ENCODE assay signal across 30 cellular contexts in the genomic region with DNA sequence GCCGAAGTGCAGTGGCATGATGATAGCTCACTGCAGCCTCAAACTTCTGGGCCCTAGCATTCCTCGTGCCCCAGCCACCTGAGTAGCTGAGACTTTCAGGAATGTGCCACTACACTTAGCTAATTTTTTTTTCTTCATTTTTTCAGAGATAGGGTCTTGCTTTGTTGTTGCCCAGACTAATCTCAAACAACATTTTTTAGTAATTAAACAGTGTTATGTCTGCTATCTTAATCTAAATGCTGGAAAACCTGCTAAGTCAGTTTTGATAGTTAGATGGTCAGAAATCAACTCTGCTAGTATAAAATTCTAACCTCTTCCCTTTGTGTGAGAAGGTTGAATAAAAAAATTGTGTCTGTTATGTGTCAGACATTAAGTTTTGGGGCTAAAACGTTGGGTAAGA. TPM values are rescaled to one million over a fixed set of nuclear protein-coding genes. Genes with fewer than 3 reads are reported as not detected.
A peak's percentile ranks its signal among the peaks of the same experiment; 100 is the strongest.
DNase-seq lines count a peak whose midpoint lies in the region; ATAC-seq, FAIRE-seq and TF ChIP-seq lines count a peak whose summit lies in the region.
"Had no signal": no experiment of that assay in that cellular context is flagged by ENCODE, and none has a peak within 500 bp of the region (broad histone marks: within the 10 kb centered on the region; RNA-seq: fewer than 3 reads in every experiment).

No MANE protein-coding gene starts in this region.

- intact Hi-C loops in activated CD4-positive, alpha-beta T cell treated with anti-CD3 and anti-CD28 coated beads for 36 hours (cut with DNase I, micrococcal nuclease): no loop called here
- intact Hi-C loops in activated CD4-positive, alpha-beta T cell treated with anti-CD3 and anti-CD28 coated beads, Interleukin-2, amount 10 ng/mL, durations not matched to agents 24 days and 14 days (cut with micrococcal nuclease): no loop called here
- intact Hi-C loops in GM12878 (cut with micrococcal nuclease; ENCODE audit: unreplicated experiment): no loop called here

- no peak for FAIRE-seq in GM12878 (lab: Jason Lieb, UNC)
- FAIRE-seq: astrocyte had no signal

- H3K9me3 Mint-ChIP-seq in activated CD4-positive, alpha-beta T cell treated with anti-CD3 and anti-CD28 coated beads for 36 hours (ENCODE audit: low read depth): no peaks in the 10 kb centered on the region
- no peaks in the 10 kb centered on the region for H3K9me3 Mint-ChIP-seq in activated CD4-positive, alpha-beta T cell treated with anti-CD3 and anti-CD28 coated beads, Interleukin-2, amount 10 ng/mL, durations not matched to agents 24 days and 14 days
- no peaks in the 10 kb centered on the region for H3K9me3 Mint-ChIP-seq in CD8-positive, alpha-beta memory T cell
- H3K9me3 Mint-ChIP-seq: activated CD4-positive, alpha-beta T cell treated with anti-CD3 and anti-CD28 coated beads, Interleukin-2, amount 10 ng/mL, durations not matched to agents 7 days and 5 days; activated naive CD8-positive, alpha-beta T cell treated with anti-CD3 and anti-CD28 coated beads for 36 hours; H9; IgD-negative memory B cell; naive B cell; type B pancreatic cell had no signal

- no peak for ATAC-seq in activated CD4-positive, alpha-beta T cell treated with anti-CD3 and anti-CD28 coated beads for 36 hours
- no peak for ATAC-seq in GM12878
- ATAC-seq: gastroesophageal sphincter, left lobe of liver had no signal

- H3K27ac Mint-ChIP-seq in activated CD4-positive, alpha-beta T cell treated with anti-CD3 and anti-CD28 coated beads for 36 hours: peak overlapping the region; percentile 19
- H3K27ac Mint-ChIP-seq in activated CD4-positive, alpha-beta T cell treated with anti-CD3 and anti-CD28 coated beads, Interleukin-2, amount 10 ng/mL, durations not matched to agents 24 days and 14 days: no peak overlapping the region
- H3K27ac Mint-ChIP-seq in CD8-positive, alpha-beta memory T cell: peak overlapping the region in 2 of 8 donors; percentile 47 to 51
- H3K27ac Mint-ChIP-seq: activated CD4-positive, alpha-beta T cell treated with anti-CD3 and anti-CD28 coated beads, Interleukin-2, amount 10 ng/mL, durations not matched to agents 7 days and 5 days; activated naive CD8-positive, alpha-beta T cell treated with anti-CD3 and anti-CD28 coated beads for 36 hours; H9; type B pancreatic cell had no signal

- H3K4me3 Mint-ChIP-seq in activated CD4-positive, alpha-beta T cell treated with anti-CD3 and anti-CD28 coated beads for 36 hours: no peak overlapping the region
- no peak overlapping the region for H3K4me3 Mint-ChIP-seq in activated CD4-positive, alpha-beta T cell treated with anti-CD3 and anti-CD28 coated beads, Interleukin-2, amount 10 ng/mL, durations not matched to agents 24 days and 14 days
- peak overlapping the region in 4 of 7 donors; percentile 17 to 38 (median 24) for H3K4me3 Mint-ChIP-seq in CD8-positive, alpha-beta memory T cell
- H3K4me3 Mint-ChIP-seq: activated CD4-positive, alpha-beta T cell treated with anti-CD3 and anti-CD28 coated beads, Interleukin-2, amount 10 ng/mL, durations not matched to agents 7 days and 5 days; activated naive CD8-positive, alpha-beta T cell treated with anti-CD3 and anti-CD28 coated beads for 36 hours; H9; type B pancreatic cell had no signal

- no peaks in the 10 kb centered on the region for H3K9me3 ChIP-seq in CD8-positive, alpha-beta memory T cell (ENCODE audit: low read length)
- no peaks in the 10 kb centered on the region for H3K9me3 ChIP-seq in GM12878 (replicated peaks; ENCODE audit: control insufficient read depth, insufficient read depth, low read length)
- H3K9me3 ChIP-seq in parathyroid adenoma (ENCODE audit: control insufficient read depth, low read length): no peaks in the 10 kb centered on the region
- H3K9me3 ChIP-seq: gastroesophageal sphincter had no signal

- peaks cover 25% of the 10 kb centered on the region for H3K36me3 Mint-ChIP-seq in activated CD4-positive, alpha-beta T cell treated with anti-CD3 and anti-CD28 coated beads for 36 hours (ENCODE audit: low read depth)
- peaks cover 25% of the 10 kb centered on the region for H3K36me3 Mint-ChIP-seq in activated CD4-positive, alpha-beta T cell treated with anti-CD3 and anti-CD28 coated beads, Interleukin-2, amount 10 ng/mL, durations not matched to agents 24 days and 14 days (ENCODE audit: low read depth)
- peaks cover 0 to 31% (median 3%) of the 10 kb centered on the region in 3 donors for H3K36me3 Mint-ChIP-seq in CD8-positive, alpha-beta memory T cell

- peak overlapping the region; percentile 16 for H3K27ac ChIP-seq in CD8-positive, alpha-beta memory T cell (ENCODE audit: low read depth, low read length)
- H3K27ac ChIP-seq in GM12878 (ENCODE audit: control insufficient read depth, insufficient read depth) (no peak overlapping the region; the same call in 1 of the 2 replicates), parathyroid adenoma (no peak overlapping the region)
- H3K27ac ChIP-seq: 22Rv1, gastroesophageal sphincter, skin epidermis, WERI-Rb-1 had no signal

- H3K27me3 ChIP-seq in CD8-positive, alpha-beta memory T cell (ENCODE audit: insufficient read depth, low read length, poor library complexity, severe bottlenecking): no peaks in the 10 kb centered on the region
- no peaks in the 10 kb centered on the region for H3K27me3 ChIP-seq in GM12878 (replicated peaks in 1 of 2; ENCODE audit: control insufficient read depth in 2 of 2, insufficient read depth in 2 of 2, low read length in 1 of 2)
- H3K27me3 ChIP-seq in parathyroid adenoma (ENCODE audit: control insufficient read depth, insufficient read depth, low read length): no peaks in the 10 kb centered on the region
- H3K27me3 ChIP-seq: gastroesophageal sphincter had no signal

- TF ChIP-seq CTCF in GM12878 (IDR thresholded peaks at IDR 0.05 in 2 of 3, conservative IDR thresholded peaks at IDR 0.05 in 1 of 3; ENCODE audit: control insufficient read depth in 2 of 3, extremely low read depth in 1 of 3, insufficient read depth in 1 of 3, low read depth in 3 of 3, low read length in 3 of 3) (no peak), parathyroid adenoma (IDR thresholded peaks at IDR 0.05) (no peak)

- TF ChIP-seq POLR2A in GM12878 (IDR thresholded peaks at IDR 0.05; ENCODE audit: low read depth, low read length): no peak

- no peak overlapping the region for H3K4me3 ChIP-seq in CD8-positive, alpha-beta memory T cell (ENCODE audit: low read length)
- H3K4me3 ChIP-seq in GM12878 (0 out of 2 replicates have a peak overlapping the region, but pooled peaks have one; percentile 22), parathyroid adenoma (ENCODE audit: low read depth, low read length) (no peak overlapping the region)
- H3K4me3 ChIP-seq: gastroesophageal sphincter, skin epidermis had no signal

- H2AFZ ChIP-seq in GM12878 (ENCODE audit: control insufficient read depth, low read depth, low read length) (no peak overlapping the region), parathyroid adenoma (no peak overlapping the region)

- no TSS peak for BruUV-seq in GM12878 (replicated peaks; lab: Mats Ljungman, UMichigan)

- RAD21 ChIA-PET in GM12878 (lab: Charles Lee; ENCODE audit: unreplicated experiment): interaction anchor here (0.8 to 3.3 kb wide), 4 partner anchors 10 to 41 kb away, joined by 3 to 8 read pairs (median 4); a partner anchor contains a TSS

- no peak for TF ChIP-seq EP300 in GM12878 (IDR thresholded peaks at IDR 0.05; ENCODE audit: borderline replicate concordance in 1 of 2, control insufficient read depth in 1 of 2, low read depth in 2 of 2, low read length in 2 of 2)

- in situ Hi-C loops in GM12878 (cut with MboI): no loop called here

- SMC1A ChIA-PET in GM12878 (lab: Charles Lee; ENCODE audit: uncharacterized antibody, unreplicated experiment): interaction anchor here (1.0 to 3.2 kb wide), 5 partner anchors 10 to 359 kb away, joined by 3 to 17 read pairs (median 5); no protein-coding TSS in a partner anchor

- peaks cover 57% of the 10 kb centered on the region for H3K4me1 Mint-ChIP-seq in activated CD4-positive, alpha-beta T cell treated with anti-CD3 and anti-CD28 coated beads for 36 hours
- H3K4me1 Mint-ChIP-seq in activated CD4-positive, alpha-beta T cell treated with anti-CD3 and anti-CD28 coated beads, Interleukin-2, amount 10 ng/mL, durations not matched to agents 24 days and 14 days: peaks cover 33% of the 10 kb centered on the region
- H3K4me1 Mint-ChIP-seq in CD8-positive, alpha-beta memory T cell: peaks cover 65 to 85% (median 77%) of the 10 kb centered on the region in 3 donors

- H3K4me1 ChIP-seq in CD8-positive, alpha-beta memory T cell (ENCODE audit: insufficient read depth, low read length): peaks cover 52% of the 10 kb centered on the region
- peaks cover 10% of the 10 kb centered on the region; the same call in 1 of the 2 replicates for H3K4me1 ChIP-seq in GM12878 (ENCODE audit: control insufficient read depth, insufficient read depth, low read length)
- peaks cover 17% of the 10 kb centered on the region for H3K4me1 ChIP-seq in parathyroid adenoma

- TF ChIP-seq RAD21 in GM12878 (IDR thresholded peaks at IDR 0.05; ENCODE audit: insufficient read depth, low read depth, low read length): no peak

- H3K36me3 ChIP-seq in CD8-positive, alpha-beta memory T cell (ENCODE audit: insufficient read depth, low read length): peaks cover 12% of the 10 kb centered on the region
- peaks cover 5 to 7% of the 10 kb centered on the region in 2 experiments; a peak in 3 of 4 replicates for H3K36me3 ChIP-seq in GM12878 (ENCODE audit: control insufficient read depth in 2 of 2, insufficient read depth in 2 of 2, low read length in 1 of 2)
- H3K36me3 ChIP-seq in parathyroid adenoma (ENCODE audit: control insufficient read depth, insufficient read depth, low read length): no peaks in the 10 kb centered on the region

- no peak for DNase-seq in activated CD4-positive, alpha-beta T cell treated with anti-CD3 and anti-CD28 coated beads for 36 hours
- DNase-seq in activated CD4-positive, alpha-beta T cell treated with anti-CD3 and anti-CD28 coated beads, Interleukin-2, amount 10 ng/mL, durations not matched to agents 24 days and 14 days: no peak
- no peak for DNase-seq in CD8-positive, alpha-beta memory T cell
- DNase-seq in GM12878 (ENCODE audit: low read depth, low spot score) (no peak), hippocampal formation (lab: John Stamatoyannopoulos, UW) (no peak), AG20443 (ENCODE audit: low spot score) (no peak), LoVo (ENCODE audit: low spot score) (no peak)
- DNase-seq: activated CD4-positive, alpha-beta T cell treated with anti-CD3 and anti-CD28 coated beads, Interleukin-2, amount 10 ng/mL, durations not matched to agents 7 days and 5 days; activated CD8-positive, alpha-beta memory T cell treated with anti-CD3 and anti-CD28 coated beads, Interleukin-2, amount 50 U/mL, for 4 hours; activated effector memory CD4-positive, alpha-beta T cell treated with Interleukin-2 at 50 U/mL for 16 hours; activated naive CD8-positive, alpha-beta T cell treated with anti-CD3 and anti-CD28 coated beads for 36 hours; caudate nucleus; GDM1; H9; hypothalamus; naive B cell; NCI-H1105 treated with DMSO at 0.1 percent for 48 hours; NCI-H2029; NCI-H526; SHP77; T1000; WERI-Rb-1 had no signal

- H3K9ac ChIP-seq in GM12878 (ENCODE audit: control insufficient read depth, insufficient read depth, low read length) (no peak overlapping the region), parathyroid adenoma (no peak overlapping the region)

- H3K4me2 ChIP-seq in GM12878 (ENCODE audit: control insufficient read depth, insufficient read depth): no peak overlapping the region
- peak overlapping the region; percentile 35 for H3K4me2 ChIP-seq in parathyroid adenoma (ENCODE audit: low read length)

- CTCF ChIA-PET in activated CD4-positive, alpha-beta T cell treated with anti-CD3 and anti-CD28 coated beads for 36 hours (lab: Charles Lee): interaction anchor here (1.8 kb wide), 1 partner anchor 9 kb away, joined by 6 read pairs; no protein-coding TSS in a partner anchor
- CTCF ChIA-PET in CD8-positive, alpha-beta memory T cell (lab: Charles Lee): no interaction called here
- CTCF ChIA-PET in GM12878 (lab: Yijun Ruan, JAX): interaction anchor here (1.0 to 1.7 kb wide), 4 partner anchors 9 to 41 kb away, joined by 3 to 6 read pairs (median 4); no protein-coding TSS in a partner anchor

- POLR2A ChIA-PET in activated CD4-positive, alpha-beta T cell treated with anti-CD3 and anti-CD28 coated beads for 36 hours (lab: Charles Lee): no interaction called here
- POLR2A ChIA-PET in CD8-positive, alpha-beta memory T cell (lab: Charles Lee): no interaction called here
- POLR2A ChIA-PET in GM12878 (lab: Charles Lee): interaction anchor here (1.7 kb wide), 1 partner anchor 10 kb away, joined by 8 read pairs; no protein-coding TSS in a partner anchor

- 49% methylated on average over 3 of the region's 3 CpGs for WGBS in GM12878 (ENCODE audit: insufficient coverage, insufficient replicate concordance, low lambda C conversion rate, missing lambda C conversion rate)

- H3K79me2 ChIP-seq in GM12878 (ENCODE audit: control insufficient read depth, insufficient read depth, low read length) (peaks cover 91% of the 10 kb centered on the region), parathyroid adenoma (peaks cover 41% of the 10 kb centered on the region)

- no peaks in the 10 kb centered on the region for H3K27me3 Mint-ChIP-seq in activated CD4-positive, alpha-beta T cell treated with anti-CD3 and anti-CD28 coated beads for 36 hours
- no peaks in the 10 kb centered on the region for H3K27me3 Mint-ChIP-seq in activated CD4-positive, alpha-beta T cell treated with anti-CD3 and anti-CD28 coated beads, Interleukin-2, amount 10 ng/mL, durations not matched to agents 24 days and 14 days
- no peaks in the 10 kb centered on the region for H3K27me3 Mint-ChIP-seq in CD8-positive, alpha-beta memory T cell
- H3K27me3 Mint-ChIP-seq: activated CD4-positive, alpha-beta T cell treated with anti-CD3 and anti-CD28 coated beads, Interleukin-2, amount 10 ng/mL, durations not matched to agents 7 days and 5 days; activated naive CD8-positive, alpha-beta T cell treated with anti-CD3 and anti-CD28 coated beads for 36 hours; IgD-negative memory B cell; naive B cell; type B pancreatic cell had no signal

- H4K20me1 ChIP-seq in GM12878 (ENCODE audit: control insufficient read depth, insufficient read depth): peaks cover 3% of the 10 kb centered on the region; the same call in 1 of the 2 replicates

RNA-seq across cellular contexts. Expression of a gene that starts 12.4 kb away (rescaled TPM):
- 100 to 1,000 TPM; 253 to 280 TPM for total RNA-seq in activated CD4-positive, alpha-beta T cell treated with anti-CD3 and anti-CD28 coated beads for 36 hours
- 362 and 367 TPM in 2 replicates for total RNA-seq in activated CD4-positive, alpha-beta T cell treated with anti-CD3 and anti-CD28 coated beads, Interleukin-2, amount 10 ng/mL, durations not matched to agents 24 days and 14 days
- 100 to 1,000 TPM; 371 to 377 TPM for total RNA-seq in CD8-positive, alpha-beta memory T cell
- polyA plus RNA-seq in CD8-positive, alpha-beta memory T cell: 142 TPM
- total RNA-seq in GM12878 (2013; cell fraction: nucleolus; rRNA removed): 192 and 198 TPM in 2 replicates
- total RNA-seq in GM12878 (2014; rRNA removed) (137 and 148 TPM in 2 replicates), GM12878 (2014; rRNA removed; fragmentation: Illumina TruSeq; extraction: Trizol) (182 and 190 TPM in 2 replicates), GM12878 (2021) (255 and 269 TPM in 2 replicates)
- polyA plus RNA-seq in GM12878 (2011; ENCODE audit: low read depth): 39.6 TPM
- polyA plus RNA-seq in GM12878 (2011; rRNA removed) (113 and 119 TPM in 2 replicates), GM12878 (2014; fragmentation: Illumina TruSeq; extraction: Trizol) (158 TPM in 2 replicates), GM12878 (2014; fragmentation: Nextera tagmentation; extraction: Ambion mirVana) (10 to 100 TPM; 49.7 to 52.7 TPM), GM12878 (2014; rRNA removed) (86.7 and 87.0 TPM in 2 replicates), GM12878 (2016; fragmentation: Nextera tagmentation; extraction: Ambion mirVana) (100 to 1,000 TPM; 416 to 438 TPM)
- polyA plus RNA-seq in GM12878 (2011; cell fraction: cytosol; rRNA removed): 57.4 and 66.1 TPM in 2 replicates
- 40.4 and 54.9 TPM in 2 replicates for polyA plus RNA-seq in GM12878 (2011; cell fraction: nucleus; rRNA removed)
- polyA plus RNA-seq in GM12878 (2012): 70.4 and 72.8 TPM in 2 replicates
- 140 and 194 TPM in 2 replicates for polyA minus RNA-seq in GM12878 (2011; rRNA and poly(A)+ RNA removed)
- 67.5 and 113 TPM in 2 replicates for polyA minus RNA-seq in GM12878 (2011; cell fraction: cytosol; rRNA and poly(A)+ RNA removed)
- polyA minus RNA-seq in GM12878 (2011; cell fraction: nucleus; rRNA and poly(A)+ RNA removed): 80.6 and 162 TPM in 2 replicates

RNA-seq across cellular contexts. Expression of a gene that starts 25.7 kb away (rescaled TPM):
- 10 to 100 TPM; 74.8 to 85.9 TPM for total RNA-seq in activated CD4-positive, alpha-beta T cell treated with anti-CD3 and anti-CD28 coated beads for 36 hours
- 75.6 and 78.4 TPM in 2 replicates for total RNA-seq in activated CD4-positive, alpha-beta T cell treated with anti-CD3 and anti-CD28 coated beads, Interleukin-2, amount 10 ng/mL, durations not matched to agents 24 days and 14 days
- total RNA-seq in CD8-positive, alpha-beta memory T cell: 100 to 1,000 TPM in 1 of 2 experiments, 10 to 100 TPM in 1; 91.0 to 103 TPM
- 67.7 TPM for polyA plus RNA-seq in CD8-positive, alpha-beta memory T cell
- 94.2 and 105 TPM in 2 replicates for total RNA-seq in GM12878 (2013; cell fraction: nucleolus; rRNA removed)
- 136 and 139 TPM in 2 replicates for total RNA-seq in GM12878 (2014; rRNA removed)
- total RNA-seq in GM12878 (2014; rRNA removed; fragmentation: Illumina TruSeq; extraction: Trizol): 130 and 139 TPM in 2 replicates
- total RNA-seq in GM12878 (2021): 140 and 158 TPM in 2 replicates
- polyA plus RNA-seq in GM12878 (2011; ENCODE audit: low read depth): 89.5 TPM
- polyA plus RNA-seq in GM12878 (2011; rRNA removed): 94.4 and 161 TPM in 2 replicates
- 375 and 451 TPM in 2 replicates for polyA plus RNA-seq in GM12878 (2011; cell fraction: cytosol; rRNA removed)
- 134 and 141 TPM in 2 replicates for polyA plus RNA-seq in GM12878 (2011; cell fraction: nucleus; rRNA removed)
- 153 and 189 TPM in 2 replicates for polyA plus RNA-seq in GM12878 (2012)
- polyA plus RNA-seq in GM12878 (2014; fragmentation: Illumina TruSeq; extraction: Trizol): 138 and 231 TPM in 2 replicates
- 100 to 1,000 TPM; 576 to 642 TPM for polyA plus RNA-seq in GM12878 (2014; fragmentation: Nextera tagmentation; extraction: Ambion mirVana)
- 237 and 259 TPM in 2 replicates for polyA plus RNA-seq in GM12878 (2014; rRNA removed)
- polyA plus RNA-seq in GM12878 (2016; fragmentation: Nextera tagmentation; extraction: Ambion mirVana): 100 to 1,000 TPM; 377 to 419 TPM
- polyA minus RNA-seq in GM12878 (2011; rRNA and poly(A)+ RNA removed): 179 and 269 TPM in 2 replicates
- 52.4 and 56.0 TPM in 2 replicates for polyA minus RNA-seq in GM12878 (2011; cell fraction: cytosol; rRNA and poly(A)+ RNA removed)
- 54.5 and 83.6 TPM in 2 replicates for polyA minus RNA-seq in GM12878 (2011; cell fraction: nucleus; rRNA and poly(A)+ RNA removed)

Comparison
In these comparisons a context has a peak if more than half of its experiments do, and no peak if none do; other contexts are left out.
1. H3K4me3 Mint-ChIP-seq: peak in CD8-positive, alpha-beta memory T cell (4 of 7); none in activated CD4-positive, alpha-beta T cell treated with anti-CD3 and anti-CD28 coated beads for 36 hours (single experiment) and activated CD4-positive, alpha-beta T cell treated with anti-CD3 and anti-CD28 coated beads, Interleukin-2, amount 10 ng/mL, durations not matched to agents 24 days and 14 days (single experiment).